ENCODE assay signal across 27 cellular contexts in the genomic region with DNA sequence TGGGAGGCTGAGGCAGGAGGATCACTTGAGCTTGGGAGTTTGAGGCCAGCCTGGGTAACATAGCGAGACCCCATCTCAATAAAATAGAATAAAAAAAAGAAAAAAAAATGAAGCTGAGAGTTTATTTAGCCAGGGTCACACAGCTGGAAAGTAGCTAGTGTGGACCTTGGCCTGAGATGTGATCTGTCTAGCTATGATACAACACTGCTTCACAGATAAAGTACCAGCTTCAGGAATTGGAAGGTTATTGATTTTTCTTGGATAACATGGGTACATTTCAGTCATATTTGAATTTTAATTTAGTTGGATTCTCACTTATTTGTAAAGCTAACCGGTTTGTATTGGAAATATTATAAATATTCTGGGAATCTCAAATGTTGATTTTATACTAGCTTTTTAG.
"Had no signal": no experiment of that assay in that cellular context is flagged by ENCODE, and none has a peak within 500 bp of the region (broad histone marks: within the 10 kb centered on the region; RNA-seq: fewer than 3 reads in every experiment).

No MANE protein-coding gene starts in this region.

- H3K4me3 Mint-ChIP-seq: activated B cell treated with CpG ODN at 0.5 μM for 24 hours; activated CD8-positive, alpha-beta T cell treated with anti-CD3 and anti-CD28 coated beads for 36 hours; activated naive CD8-positive, alpha-beta T cell; nephron; stimulated activated naive B cell treated with anti-CD40 and anti-IgM and Interleukin-4, amounts not matched to agents 10 μg/mL and 1 μg/mL and 100 μg/mL, for 72 hours; T-helper 2 cell treated with Interferon-gamma antibody and Interleukin-4, amounts not matched to agents 5 μg/mL and 100 μg/mL, for 36 hours had no signal

- H3K9me3 Mint-ChIP-seq: activated B cell treated with CpG ODN at 0.5 μM for 24 hours had no signal

- H3K27ac Mint-ChIP-seq: activated B cell treated with CpG ODN at 0.5 μM for 24 hours; activated CD8-positive, alpha-beta T cell treated with anti-CD3 and anti-CD28 coated beads for 36 hours; activated naive CD8-positive, alpha-beta T cell; nephron; stimulated activated naive B cell treated with anti-CD40 and anti-IgM and Interleukin-4, amounts not matched to agents 10 μg/mL and 1 μg/mL and 100 μg/mL, for 72 hours; T-helper 2 cell treated with Interferon-gamma antibody and Interleukin-4, amounts not matched to agents 5 μg/mL and 100 μg/mL, for 36 hours had no signal

- H3K27ac ChIP-seq: brain microvascular endothelial cell, coronary artery, left lung, skin epidermis, stomach, tibial artery, upper lobe of right lung had no signal

- H3K9me3 ChIP-seq: left lung, stomach, tibial artery, upper lobe of right lung had no signal

- H3K27me3 ChIP-seq: brain microvascular endothelial cell, dorsolateral prefrontal cortex, left lung, stomach, tibial artery, upper lobe of right lung had no signal

- H3K27me3 Mint-ChIP-seq: activated B cell treated with CpG ODN at 0.5 μM for 24 hours; activated CD8-positive, alpha-beta T cell treated with anti-CD3 and anti-CD28 coated beads for 36 hours; activated naive CD8-positive, alpha-beta T cell; stimulated activated naive B cell treated with anti-CD40 and anti-IgM and Interleukin-4, amounts not matched to agents 10 μg/mL and 1 μg/mL and 100 μg/mL, for 72 hours had no signal

- DNase-seq: activated B cell treated with CpG ODN at 0.5 μM for 24 hours; activated CD4-positive, alpha-beta T cell treated with anti-CD3 and anti-CD28 coated beads for 4 hours; activated CD8-positive, alpha-beta T cell treated with anti-CD3 and anti-CD28 coated beads for 36 hours; activated effector memory CD4-positive, alpha-beta T cell treated with Interleukin-2 at 50 U/mL for 16 hours; activated naive CD4-positive, alpha-beta T cell treated with Interleukin-2 at 50 U/mL for 16 hours; activated T-cell treated with anti-CD3 and anti-CD28 coated beads for 4 hours; brain microvascular endothelial cell; dorsolateral prefrontal cortex; effector memory CD4-positive, alpha-beta T cell; kidney glomerular epithelial cell; left lung; mesendoderm; posterior cingulate gyrus; stimulated activated CD4-positive, alpha-beta T cell treated with anti-CD3 and anti-CD28 coated beads, Interleukin-12 subunit alpha, Interleukin-12 subunit beta, amount 100 ng/mL, for 4 hours; stimulated activated CD4-positive, alpha-beta T cell treated with anti-CD3 and anti-CD28 coated beads, Interleukin-4, amount 100 ng/mL, for 24 hours; stimulated activated naive B cell treated with anti-CD40 and anti-IgM and Interleukin-4, amounts not matched to agents 10 μg/mL and 1 μg/mL and 100 μg/mL, for 72 hours; stomach; T-helper 1 cell; tibial artery; upper lobe of right lung had no signal

- H3K36me3 ChIP-seq: brain microvascular endothelial cell, left lung, stomach, tibial artery, upper lobe of right lung had no signal

- ATAC-seq: activated CD8-positive, alpha-beta T cell treated with anti-CD3 and anti-CD28 coated beads for 36 hours; left lung; sciatic nerve; stimulated activated naive B cell treated with anti-CD40 and anti-IgM and Interleukin-4, amounts not matched to agents 10 μg/mL and 1 μg/mL and 100 μg/mL, for 72 hours; upper lobe of right lung had no signal

- H3K4me3 ChIP-seq: coronary artery, dorsolateral prefrontal cortex, left lung, lung, skin epidermis, stomach, tibial artery, upper lobe of right lung had no signal
